8 cellular contexts compared by ENCODE assay signal in genomic region chr1:42765271-42765670, GRCh38. TPM values are rescaled to one million over a fixed set of nuclear protein-coding genes. Genes with fewer than 3 reads are reported as not detected.
DNase-seq lines count a peak whose midpoint lies in the region; ATAC-seq and TF ChIP-seq lines count a peak whose summit lies in the region.

No MANE protein-coding gene starts in this region.

- H3K4me3 Mint-ChIP-seq in MCF 10A (ENCODE audit: unreplicated experiment): no peak overlapping the region

- H3K4me3 ChIP-seq in breast epithelium: peak overlapping the region; percentile 70 to 98 (median 96)
- peak overlapping the region; percentile 96 to 100 for H3K4me3 ChIP-seq in cardiac fibroblast (replicated peaks in 1 of 2; ENCODE audit: low read depth in 2 of 2, low read length in 2 of 2)
- H3K4me3 ChIP-seq in mesenchymal stem cell (ENCODE audit: insufficient read depth in 1 of 2, low read depth in 1 of 2, low read length in 2 of 2): peak overlapping the region; percentile 95 to 98
- peak overlapping the region; percentile 80 for H3K4me3 ChIP-seq in urinary bladder (ENCODE audit: low read depth, low read length)

- H4K8ac ChIP-seq in mesenchymal stem cell (ENCODE audit: low read length): no peak overlapping the region

- no peak overlapping the region for H3K27ac Mint-ChIP-seq in MCF 10A (ENCODE audit: low read depth, unreplicated experiment)

- H3K9me3 ChIP-seq in breast epithelium: no peaks in the 10 kb centered on the region
- H3K9me3 ChIP-seq in mesenchymal stem cell (ENCODE audit: control insufficient read depth, low read length): no peaks in the 10 kb centered on the region

- H2BK5ac ChIP-seq in mesenchymal stem cell (ENCODE audit: low read depth, low read length, poor library complexity, severe bottlenecking): no peak overlapping the region

- H3K27me3 ChIP-seq in breast epithelium (no peaks in the 10 kb centered on the region), mesenchymal stem cell (ENCODE audit: control insufficient read depth in 1 of 2, insufficient read depth in 1 of 2, low read length in 2 of 2) (no peaks in the 10 kb centered on the region)

- H3K27me3 Mint-ChIP-seq in MCF 10A (ENCODE audit: insufficient read depth, unreplicated experiment): no peaks in the 10 kb centered on the region

- peaks cover 14% of the 10 kb centered on the region for H3K79me1 ChIP-seq in mesenchymal stem cell (replicated peaks; ENCODE audit: low read length, poor library complexity, severe bottlenecking)

- 43% methylated on average over 6 of the region's 7 CpGs for WGBS in mesenchymal stem cell
- WGBS in urinary bladder: 12% methylated on average over 7 of the region's 7 CpGs

- H3K36me3 ChIP-seq in breast epithelium: no peaks in the 10 kb centered on the region
- H3K36me3 ChIP-seq in mesenchymal stem cell (ENCODE audit: control insufficient read depth in 1 of 2, insufficient read depth in 2 of 2, low read depth in 1 of 2, low read length in 2 of 2): peaks cover 19 to 21% of the 10 kb centered on the region in 2 experiments
- H3K36me3 ChIP-seq in urinary bladder (ENCODE audit: insufficient read depth): peaks cover 1% of the 10 kb centered on the region

- no peak overlapping the region for H2AK5ac ChIP-seq in mesenchymal stem cell (ENCODE audit: low read length, severe bottlenecking)

- no peaks in the 10 kb centered on the region for H3K9me3 Mint-ChIP-seq in MCF 10A (ENCODE audit: unreplicated experiment)

- intact Hi-C loops in breast epithelium (cut with DNase I; ENCODE audit: low total_unique reads): no loop called here
- intact Hi-C loops in MCF 10A (cut with micrococcal nuclease): no loop called here

- TF ChIP-seq POLR2A in breast epithelium (IDR thresholded peaks at IDR 0.05): no peak

- no peak overlapping the region for H2BK120ac ChIP-seq in mesenchymal stem cell (ENCODE audit: low read depth, low read length)

- peak overlapping the region; percentile 78 for H3K4me2 ChIP-seq in mesenchymal stem cell (ENCODE audit: low read length, poor library complexity, severe bottlenecking)

- no peak for ATAC-seq in GM21423 (IDR thresholded peaks at IDR 0.05; ENCODE audit: unreplicated experiment)

- H3K36me3 Mint-ChIP-seq in MCF 10A (ENCODE audit: insufficient read depth, unreplicated experiment): peaks cover 26% of the 10 kb centered on the region

- no peak overlapping the region for H2BK12ac ChIP-seq in mesenchymal stem cell (ENCODE audit: low read length in 2 of 2)

- no peak overlapping the region for H3K4ac ChIP-seq in mesenchymal stem cell (ENCODE audit: low read depth in 1 of 2, low read length in 2 of 2)

- no peak overlapping the region for H3K18ac ChIP-seq in mesenchymal stem cell (ENCODE audit: low read depth in 1 of 2, low read length in 2 of 2)

- no peaks in the 10 kb centered on the region for H3K4me1 Mint-ChIP-seq in MCF 10A (ENCODE audit: insufficient read depth, unreplicated experiment)

- H2BK15ac ChIP-seq in mesenchymal stem cell (ENCODE audit: low read depth, poor library complexity, severe bottlenecking): no peak overlapping the region

- BruUV-seq in MCF 10A (replicated peaks; lab: Mats Ljungman, UMichigan): no TSS peak

- no peak overlapping the region for H3K14ac ChIP-seq in mesenchymal stem cell (ENCODE audit: low read length in 2 of 2)

- H3K23ac ChIP-seq in mesenchymal stem cell (ENCODE audit: low read length in 2 of 2): no peak overlapping the region

- no peak overlapping the region for H4K91ac ChIP-seq in mesenchymal stem cell (ENCODE audit: low read length)

- DNase-seq in breast epithelium (ENCODE audit: low spot score in 2 of 2) (no peak), MCF 10A (ENCODE audit: unreplicated experiment) (no peak), cardiac fibroblast (ENCODE audit: low read depth in 2 of 2) (peak; percentile 29 to 32), mesenchymal stem cell (no peak), germinal center (ENCODE audit: low spot score) (no peak)
- DNase-seq in stimulated activated naive CD4-positive, alpha-beta T cell treated with Interleukin-2 at 50 U/mL for 16 hours (lab: John Stamatoyannopoulos, UW): no peak

- POLR2A ChIA-PET in MCF 10A (lab: Yijun Ruan, JAX): interaction anchor here (0.9 to 4.2 kb wide), 11 partner anchors 8 to 429 kb away, joined by 3 to 104 read pairs (median 23); partner anchors contain the start of genes ERMAP, PPIH, SVBP and YBX1

- peak overlapping the region; percentile 88 to 89 for H3K27ac ChIP-seq in breast epithelium
- H3K27ac ChIP-seq in mesenchymal stem cell (ENCODE audit: low read length, poor library complexity, severe bottlenecking): peak overlapping the region; percentile 58
- no peak overlapping the region for H3K27ac ChIP-seq in urinary bladder (ENCODE audit: low read depth)

- H3K4me1 ChIP-seq in breast epithelium (peaks cover 5 to 7% of the 10 kb centered on the region in 2 donors), mesenchymal stem cell (ENCODE audit: control insufficient read depth, insufficient read depth, low read depth, low read length) (peaks cover 5% of the 10 kb centered on the region), urinary bladder (ENCODE audit: insufficient read depth) (peaks cover 1% of the 10 kb centered on the region)

- no peak for TF ChIP-seq CTCF in breast epithelium (IDR thresholded peaks at IDR 0.05)
- TF ChIP-seq CTCF in MCF 10A (IDR thresholded peaks at IDR 0.05; ENCODE audit: unreplicated experiment): no peak
- TF ChIP-seq CTCF in cardiac fibroblast (IDR thresholded peaks at IDR 0.05; ENCODE audit: low read depth, low read length): no peak

- CTCF ChIA-PET in MCF 10A (lab: Yijun Ruan, JAX): interaction anchor here (0.7 to 2.0 kb wide), 10 partner anchors 8 to 590 kb away, joined by 3 to 15 read pairs (median 4); partner anchors contain the start of gene ZNF691

- peak overlapping the region; percentile 96 for H3K9ac ChIP-seq in mesenchymal stem cell (ENCODE audit: low read length)

- no peak overlapping the region for H2AFZ ChIP-seq in mesenchymal stem cell (ENCODE audit: low read depth, low read length)

RNA-seq across cellular contexts. Expression of gene P3H1, which starts 1.6 kb away (rescaled TPM):
- 10 to 100 TPM; 23.1 to 34.9 (median 34.4) TPM for total RNA-seq in breast epithelium
- 36.1 and 57.2 TPM in 2 replicates for total RNA-seq in MCF 10A (2022)
- polyA plus RNA-seq in mesenchymal stem cell (2013, experiment 1 of 2): 213 TPM
- 209 TPM for polyA plus RNA-seq in mesenchymal stem cell (2013, experiment 2 of 2)
- total RNA-seq in urinary bladder: 81.1 TPM
- 35.5 TPM for polyA plus RNA-seq in urinary bladder

RNA-seq across cellular contexts. Expression of gene C1orf50, which starts 1.8 kb away (rescaled TPM):
- total RNA-seq in breast epithelium (10 to 100 TPM in 1 of 3 donors, 1 to 10 TPM in 2; 5.2 to 10.8 (median 6.7) TPM), MCF 10A (2022) (11.7 and 13.8 TPM in 2 replicates), urinary bladder (5.1 TPM)
- 2.2 TPM for polyA plus RNA-seq in mesenchymal stem cell (2013, experiment 1 of 2)
- polyA plus RNA-seq in mesenchymal stem cell (2013, experiment 2 of 2): 2.5 TPM
- 3.4 TPM for polyA plus RNA-seq in urinary bladder

RNA-seq across cellular contexts. Expression of gene TMEM269, which starts 19.5 kb away (rescaled TPM):
- total RNA-seq in breast epithelium (under 1 TPM; under 0.01 to 0.59 (median 0.16) TPM), MCF 10A (2022) (0.17 TPM in 1 of 2 replicates, not detected in the other), urinary bladder (not detected)
- 0.04 TPM for polyA plus RNA-seq in mesenchymal stem cell (2013, experiment 1 of 2)
- 0.07 TPM for polyA plus RNA-seq in mesenchymal stem cell (2013, experiment 2 of 2)
- 0.05 TPM for polyA plus RNA-seq in urinary bladder

RNA-seq across cellular contexts. Expression of gene CLDN19, which starts 25.2 kb away (rescaled TPM):
- total RNA-seq in breast epithelium: 1 to 10 TPM in 2 of 3 donors, not detected in 1; 2.9 to 3.1 TPM
- not detected in 2 replicates for total RNA-seq in MCF 10A (2022)
- polyA plus RNA-seq in mesenchymal stem cell (2013, experiment 1 of 2): 0.03 TPM
- polyA plus RNA-seq in mesenchymal stem cell (2013, experiment 2 of 2): not detected
- 0.69 TPM for total RNA-seq in urinary bladder
- polyA plus RNA-seq in urinary bladder: 0.38 TPM

RNA-seq across cellular contexts. Expression of gene ERMAP, which starts 51.7 kb away (rescaled TPM):
- 10 to 100 TPM; 11.1 to 22.1 (median 14.9) TPM for total RNA-seq in breast epithelium
- total RNA-seq in MCF 10A (2022): 13.2 and 17.2 TPM in 2 replicates
- 7.8 TPM for polyA plus RNA-seq in mesenchymal stem cell (2013, experiment 1 of 2)
- 7.6 TPM for polyA plus RNA-seq in mesenchymal stem cell (2013, experiment 2 of 2)
- 12.3 TPM for total RNA-seq in urinary bladder
- polyA plus RNA-seq in urinary bladder: 8.2 TPM

Comparison
In these comparisons a context has a peak if more than half of its experiments do, and no peak if none do; other contexts are left out.
1. DNase-seq: peak in cardiac fibroblast (2 of 2); none in breast epithelium (0 of 2), MCF 10A (single experiment), mesenchymal stem cell (single experiment), stimulated activated naive CD4-positive, alpha-beta T cell treated with Interleukin-2 at 50 U/mL for 16 hours (single experiment) and germinal center (single experiment).
2. Peak in every context shown above with its lines, with median percentiles within 50 percentile points of each other: H3K4me3 ChIP-seq.